ENCODE assay signal across 1 cellular context in genomic region chr1:111506561-111506960, GRCh38.
TF ChIP-seq lines count a peak whose summit lies in the region.

No MANE protein-coding gene starts in this region.

TF ChIP-seq in GM23338, 12 proteins besides CTCF, POLR2A, EP300 and RAD21 (continued from another document):
- TF ChIP-seq REST (IDR thresholded peaks at IDR 0.05; ENCODE audit: unreplicated experiment): no peak
- TF ChIP-seq JUNB (IDR thresholded peaks at IDR 0.05; ENCODE audit: unreplicated experiment): no peak
- no peak for TF ChIP-seq CREB1 (CRISPR knock-in tag; IDR thresholded peaks at IDR 0.05; ENCODE audit: low read depth)
- TF ChIP-seq ZNF114 (CRISPR knock-in tag; IDR thresholded peaks at IDR 0.05): no peak
- TF ChIP-seq EZH2 (IDR thresholded peaks at IDR 0.05; ENCODE audit: low read depth, unreplicated experiment): no peak
